ENCODE assay signal across 16 cellular contexts in genomic region chr2:38713311-38713710, GRCh38. TPM values are rescaled to one million over a fixed set of nuclear protein-coding genes. Genes with fewer than 3 reads are reported as not detected.
DNase-seq lines count a peak whose midpoint lies in the region; ATAC-seq and TF ChIP-seq lines count a peak whose summit lies in the region.
"Had no signal": no experiment of that assay in that cellular context is flagged by ENCODE, and none has a peak within 500 bp of the region (broad histone marks: within the 10 kb centered on the region; RNA-seq: fewer than 3 reads in every experiment).

No MANE protein-coding gene starts in this region.

- no peak for ATAC-seq in central memory CD8-positive, alpha-beta T cell (replicated peaks; ENCODE audit: extremely low read depth, poor library complexity, severe bottlenecking)
- ATAC-seq in GM18498 (IDR thresholded peaks at IDR 0.05; ENCODE audit: unreplicated experiment) (no peak), GM18858 (IDR thresholded peaks at IDR 0.05; ENCODE audit: unreplicated experiment) (no peak)
- ATAC-seq: CD8-positive, alpha-beta T cell had no signal

- peak overlapping the region; percentile 57 for H3K27ac Mint-ChIP-seq in activated CD4-positive, alpha-beta T cell treated with anti-CD3 and anti-CD28 coated beads, Interleukin-2, amount 10 ng/mL, durations not matched to agents 7 days and 5 days
- H3K27ac Mint-ChIP-seq in CD4-positive, alpha-beta memory T cell: peak overlapping the region; percentile 50 to 96 (median 82)
- peak overlapping the region; percentile 18 for H3K27ac Mint-ChIP-seq in central memory CD8-positive, alpha-beta T cell (ENCODE audit: low read depth)
- no peak overlapping the region for H3K27ac Mint-ChIP-seq in nephron progenitor cell
- H3K27ac Mint-ChIP-seq: CD8-positive, alpha-beta T cell had no signal

- H3K27ac ChIP-seq in CD4-positive, alpha-beta memory T cell (ENCODE audit: low read depth, low read length): no peak overlapping the region

- no peak for DNase-seq in activated CD4-positive, alpha-beta T cell treated with anti-CD3 and anti-CD28 coated beads, Interleukin-2, amount 10 ng/mL, durations not matched to agents 7 days and 5 days
- DNase-seq in activated CD4-positive, alpha-beta T cell treated with anti-CD3 and anti-CD28 coated beads, Interleukin-2, amount 50 U/mL, for 4 hours: no peak
- DNase-seq in CD4-positive, alpha-beta memory T cell: no peak
- DNase-seq in MV-4-11 (lab: John Stamatoyannopoulos, UW) (peak; percentile 25), nephron progenitor cell (no peak)
- no peak for DNase-seq in central memory CD8-positive, alpha-beta T cell (ENCODE audit: low spot score in 2 of 2)
- DNase-seq: AML-193; CD8-positive, alpha-beta T cell; GF-D8; MM.1S; NCI-H1417 treated with DMSO at 0.1 percent for 48 hours; NCI-H2029 treated with DMSO at 0.1 percent for 48 hours; NCI-H510A; SHP77 had no signal

- no peaks in the 10 kb centered on the region for H3K27me3 Mint-ChIP-seq in activated CD4-positive, alpha-beta T cell treated with anti-CD3 and anti-CD28 coated beads, Interleukin-2, amount 10 ng/mL, durations not matched to agents 7 days and 5 days
- no peaks in the 10 kb centered on the region for H3K27me3 Mint-ChIP-seq in CD4-positive, alpha-beta memory T cell
- no peaks in the 10 kb centered on the region for H3K27me3 Mint-ChIP-seq in central memory CD8-positive, alpha-beta T cell
- peaks cover 10% of the 10 kb centered on the region for H3K27me3 Mint-ChIP-seq in nephron progenitor cell (ENCODE audit: low read depth, poor library complexity)

- TF ChIP-seq CTCF in nephron progenitor cell (IDR thresholded peaks at IDR 0.05): no peak

- no peaks in the 10 kb centered on the region for H3K9me3 ChIP-seq in CD4-positive, alpha-beta memory T cell (ENCODE audit: control insufficient read depth in 1 of 2, low read length in 2 of 2)

- no peak overlapping the region for H3K4me3 ChIP-seq in CD4-positive, alpha-beta memory T cell (ENCODE audit: low read length in 2 of 2)

- H3K36me3 ChIP-seq in CD4-positive, alpha-beta memory T cell (ENCODE audit: insufficient read depth, low read length): peaks cover 5% of the 10 kb centered on the region

- H3K4me1 Mint-ChIP-seq in activated CD4-positive, alpha-beta T cell treated with anti-CD3 and anti-CD28 coated beads, Interleukin-2, amount 10 ng/mL, durations not matched to agents 7 days and 5 days: peaks cover 54% of the 10 kb centered on the region
- H3K4me1 Mint-ChIP-seq in CD4-positive, alpha-beta memory T cell: peaks cover 53 to 82% (median 68%) of the 10 kb centered on the region in 4 donors
- H3K4me1 Mint-ChIP-seq in central memory CD8-positive, alpha-beta T cell: peaks cover 36% of the 10 kb centered on the region
- H3K4me1 Mint-ChIP-seq in nephron progenitor cell: peaks cover 19% of the 10 kb centered on the region

- no peak overlapping the region for H3K4me3 Mint-ChIP-seq in activated CD4-positive, alpha-beta T cell treated with anti-CD3 and anti-CD28 coated beads, Interleukin-2, amount 10 ng/mL, durations not matched to agents 7 days and 5 days
- H3K4me3 Mint-ChIP-seq in CD4-positive, alpha-beta memory T cell: peak overlapping the region in 4 of 8 donors; percentile 7 to 43 (median 12)
- no peak overlapping the region for H3K4me3 Mint-ChIP-seq in central memory CD8-positive, alpha-beta T cell
- no peak overlapping the region for H3K4me3 Mint-ChIP-seq in nephron progenitor cell
- H3K4me3 Mint-ChIP-seq: CD8-positive, alpha-beta T cell had no signal

- POLR2A ChIA-PET in activated CD4-positive, alpha-beta T cell treated with anti-CD3 and anti-CD28 coated beads, Interleukin-2, amount 10 ng/mL, durations not matched to agents 7 days and 5 days (lab: Charles Lee): interaction anchor here (0.7 to 1.0 kb wide), 2 partner anchors 38 to 337 kb away, joined by 6 to 10 read pairs; partner anchors contain the start of gene SRSF7
- POLR2A ChIA-PET in CD4-positive, alpha-beta memory T cell (lab: Charles Lee; ENCODE audit: partially characterized antibody): interaction anchor here (0.7 to 2.0 kb wide), 7 partner anchors 9 to 151 kb away, joined by 3 to 8 read pairs (median 4); partner anchors contain the start of gene SRSF7

- H3K27me3 ChIP-seq in CD4-positive, alpha-beta memory T cell (ENCODE audit: insufficient read depth, low read length): no peaks in the 10 kb centered on the region

- peaks cover 69% of the 10 kb centered on the region for H3K36me3 Mint-ChIP-seq in activated CD4-positive, alpha-beta T cell treated with anti-CD3 and anti-CD28 coated beads, Interleukin-2, amount 10 ng/mL, durations not matched to agents 7 days and 5 days (ENCODE audit: low read depth)
- peaks cover 30 to 52% of the 10 kb centered on the region in 2 donors for H3K36me3 Mint-ChIP-seq in CD4-positive, alpha-beta memory T cell
- H3K36me3 Mint-ChIP-seq in central memory CD8-positive, alpha-beta T cell (ENCODE audit: insufficient read depth): peaks cover 42% of the 10 kb centered on the region
- peaks cover 30% of the 10 kb centered on the region for H3K36me3 Mint-ChIP-seq in nephron progenitor cell (ENCODE audit: low read depth)

- H3K4me1 ChIP-seq in CD4-positive, alpha-beta memory T cell (ENCODE audit: insufficient read depth, low read length): peaks cover 70% of the 10 kb centered on the region

- H3K9me3 Mint-ChIP-seq in activated CD4-positive, alpha-beta T cell treated with anti-CD3 and anti-CD28 coated beads, Interleukin-2, amount 10 ng/mL, durations not matched to agents 7 days and 5 days: peaks cover 3% of the 10 kb centered on the region
- peaks cover 0 to 4% (median 0%) of the 10 kb centered on the region in 8 donors for H3K9me3 Mint-ChIP-seq in CD4-positive, alpha-beta memory T cell
- H3K9me3 Mint-ChIP-seq in central memory CD8-positive, alpha-beta T cell: no peaks in the 10 kb centered on the region
- peaks cover 5% of the 10 kb centered on the region for H3K9me3 Mint-ChIP-seq in nephron progenitor cell
- H3K9me3 Mint-ChIP-seq: CD8-positive, alpha-beta T cell had no signal

- CTCF ChIA-PET in activated CD4-positive, alpha-beta T cell treated with anti-CD3 and anti-CD28 coated beads, Interleukin-2, amount 10 ng/mL, durations not matched to agents 7 days and 5 days (lab: Charles Lee): interaction anchor here (0.7 to 2.7 kb wide), 7 partner anchors 9 to 448 kb away, joined by 3 to 9 read pairs (median 3); no protein-coding TSS in a partner anchor
- CTCF ChIA-PET in CD4-positive, alpha-beta memory T cell (lab: Charles Lee; ENCODE audit: partially characterized antibody): interaction anchor here (0.6 to 1.8 kb wide), 7 partner anchors 9 to 187 kb away, joined by 4 to 10 read pairs (median 4); no protein-coding TSS in a partner anchor

- intact Hi-C loops in CD4-positive, alpha-beta memory T cell (cut with micrococcal nuclease): no loop called here

RNA-seq across cellular contexts. Expression of gene SRSF7, which starts 37.9 kb away (rescaled TPM):
- total RNA-seq in activated CD4-positive, alpha-beta T cell treated with anti-CD3 and anti-CD28 coated beads, Interleukin-2, amount 10 ng/mL, durations not matched to agents 7 days and 5 days: 100 to 1,000 TPM; 225 to 272 TPM
- 100 to 1,000 TPM; 314 to 333 TPM for total RNA-seq in CD4-positive, alpha-beta memory T cell
- polyA plus RNA-seq in CD4-positive, alpha-beta memory T cell: 100 to 1,000 TPM; 177 to 202 TPM

RNA-seq across cellular contexts. Expression of gene GALM, which starts 47.4 kb away (rescaled TPM):
- 10 to 100 TPM; 39.7 to 41.1 TPM for total RNA-seq in activated CD4-positive, alpha-beta T cell treated with anti-CD3 and anti-CD28 coated beads, Interleukin-2, amount 10 ng/mL, durations not matched to agents 7 days and 5 days
- 10 to 100 TPM; 35.5 to 35.8 TPM for total RNA-seq in CD4-positive, alpha-beta memory T cell
- 10 to 100 TPM; 51.2 to 60.4 TPM for polyA plus RNA-seq in CD4-positive, alpha-beta memory T cell
